ENCODE assay signal across 1 cellular context in the genomic region with DNA sequence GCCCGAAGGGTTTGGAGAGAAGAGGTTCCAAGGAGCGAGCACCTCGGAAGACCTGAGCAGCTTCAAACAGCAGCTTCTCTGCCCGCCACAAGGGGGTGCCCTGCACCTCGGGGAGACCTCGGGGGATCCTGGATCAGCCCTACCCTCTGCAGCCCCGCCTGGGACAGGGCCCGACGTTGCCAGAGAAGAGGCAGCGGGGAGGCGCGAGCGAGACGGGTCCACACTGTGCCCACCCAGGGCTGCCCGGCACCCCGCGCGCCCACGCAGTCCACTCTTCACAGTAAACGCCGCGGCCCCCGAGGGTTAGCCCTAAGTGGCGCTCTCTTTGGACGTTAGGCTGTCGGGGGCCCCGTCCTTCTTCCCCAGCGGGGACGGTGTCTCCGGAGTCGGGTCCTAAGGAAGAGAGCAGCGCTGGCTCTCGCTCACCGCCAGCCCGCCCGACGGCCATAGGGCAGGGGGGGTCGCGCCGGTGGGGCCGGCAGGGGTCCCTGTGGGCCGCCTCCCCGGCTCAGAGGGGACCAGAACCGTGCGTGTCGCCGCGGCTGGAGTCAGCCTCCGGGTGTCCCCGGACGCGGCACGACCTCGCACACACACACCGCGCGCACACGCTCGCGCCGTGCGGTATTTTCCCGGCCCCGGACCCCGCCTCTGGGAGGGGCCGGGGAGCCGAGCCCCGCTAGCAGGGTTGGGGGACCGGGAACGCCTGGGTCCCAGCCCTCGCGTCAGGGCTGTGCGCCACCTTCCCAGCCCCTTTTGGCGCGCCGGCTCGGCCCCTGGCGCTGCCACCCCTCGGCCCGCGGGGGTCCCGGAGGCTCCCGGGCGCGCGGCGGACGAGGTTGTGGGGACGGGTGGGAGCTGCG.
TF ChIP-seq lines count a peak whose summit lies in the region.

No MANE protein-coding gene starts in this region.

TF ChIP-seq in K562, 482 proteins besides CTCF, POLR2A, EP300 and RAD21 (continued from another document and continues in another):
- TF ChIP-seq, protein P1, sequence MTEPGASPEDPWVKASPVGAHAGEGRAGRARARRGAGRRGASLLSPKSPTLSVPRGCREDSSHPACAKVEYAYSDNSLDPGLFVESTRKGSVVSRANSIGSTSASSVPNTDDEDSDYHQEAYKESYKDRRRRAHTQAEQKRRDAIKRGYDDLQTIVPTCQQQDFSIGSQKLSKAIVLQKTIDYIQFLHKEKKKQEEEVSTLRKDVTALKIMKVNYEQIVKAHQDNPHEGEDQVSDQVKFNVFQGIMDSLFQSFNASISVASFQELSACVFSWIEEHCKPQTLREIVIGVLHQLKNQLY (CRISPR knock-in tag; conservative IDR thresholded peaks at IDR 0.05) = no peak
- TF ChIP-seq FOXK2 (conservative IDR thresholded peaks at IDR 0.05 in 1 of 2, IDR thresholded peaks at IDR 0.05 in 1 of 2; ENCODE audit: low read depth in 2 of 2) (no peak), ZFPM2 (CRISPR knock-in tag; IDR thresholded peaks at IDR 0.05) (no peak), ZNF589 (CRISPR knock-in tag; IDR thresholded peaks at IDR 0.05; ENCODE audit: low read depth) (no peak), BRD4 (IDR thresholded peaks at IDR 0.05) (no peak), ZBTB7A (IDR thresholded peaks at IDR 0.05; ENCODE audit: borderline replicate concordance, control insufficient read depth, low read depth, low read length) (peak; percentile 22; the same call in 1 of the 2 replicates), PCBP1 (IDR thresholded peaks at IDR 0.05; ENCODE audit: low read depth, low read length, poor library complexity, severe bottlenecking) (peak; percentile 28), SREBF1 (IDR thresholded peaks at IDR 0.05; ENCODE audit: borderline replicate concordance, low read depth, low read length) (no peak), ZEB2 (IDR thresholded peaks at IDR 0.05) (no peak), ZNF263 (CRISPR knock-in tag; IDR thresholded peaks at IDR 0.05; ENCODE audit: borderline replicate concordance) (peak; percentile 47; the same call in 1 of the 2 replicates), ZC3H11A (IDR thresholded peaks at IDR 0.05; ENCODE audit: low read depth, low read length) (no peak), ESRRA (IDR thresholded peaks at IDR 0.05; ENCODE audit: borderline replicate concordance, low read depth) (no peak), MYNN (IDR thresholded peaks at IDR 0.05) (0 out of 2 replicates have a peak, but pooled peaks have one; percentile 28), MYNN (CRISPR knock-in tag; IDR thresholded peaks at IDR 0.05) (no peak), ZNF668 (CRISPR knock-in tag; IDR thresholded peaks at IDR 0.05) (no peak), CAMTA2 (CRISPR knock-in tag; conservative IDR thresholded peaks at IDR 0.05) (no peak), SMC3 (conservative IDR thresholded peaks at IDR 0.05; ENCODE audit: insufficient read depth, low read depth, low read length) (peak; percentile 87), TCF3 (CRISPR knock-in tag; IDR thresholded peaks at IDR 0.05) (no peak), HNRNPH1 (optimal IDR thresholded peaks at IDR 0.05; ENCODE audit: low read depth, low read length) (no peak), SMARCA5 (IDR thresholded peaks at IDR 0.05) (no peak), U2AF2 (optimal IDR thresholded peaks at IDR 0.05; ENCODE audit: low read depth, low read length) (no peak), TGIF2 (CRISPR knock-in tag; IDR thresholded peaks at IDR 0.05) (no peak), SMARCA4 (IDR thresholded peaks at IDR 0.05) (no peak), MAZ (CRISPR knock-in tag; conservative IDR thresholded peaks at IDR 0.05 in 1 of 2, IDR thresholded peaks at IDR 0.05 in 1 of 2) (peak in 1 of 2 experiments; percentile 55; a peak in 2 of 4 replicates), EP400 (IDR thresholded peaks at IDR 0.05) (no peak), ZKSCAN8 (CRISPR knock-in tag; IDR thresholded peaks at IDR 0.05) (no peak), SAFB2 (IDR thresholded peaks at IDR 0.05; ENCODE audit: borderline replicate concordance, low read depth, low read length, severe bottlenecking) (no peak), FOXA1 (IDR thresholded peaks at IDR 0.05; ENCODE audit: borderline replicate concordance) (no peak), CHD4 (IDR thresholded peaks at IDR 0.05; ENCODE audit: insufficient read depth, insufficient replicate concordance, low read depth, low read length, poor library complexity, severe bottlenecking) (no peak), ZNF165 (CRISPR knock-in tag; IDR thresholded peaks at IDR 0.05; ENCODE audit: borderline replicate concordance) (no peak), HDAC1 (IDR thresholded peaks at IDR 0.05) (no peak), NFIC (IDR thresholded peaks at IDR 0.05) (peak; percentile 61), GABPB1 (CRISPR knock-in tag; IDR thresholded peaks at IDR 0.05) (0 out of 2 replicates have a peak, but pooled peaks have one; percentile 21), MTA3 (IDR thresholded peaks at IDR 0.05; ENCODE audit: borderline replicate concordance) (no peak), RB1 (IDR thresholded peaks at IDR 0.05; ENCODE audit: low read depth) (peak; percentile 50; the same call in 1 of the 2 replicates), HNRNPLL (IDR thresholded peaks at IDR 0.05; ENCODE audit: low read depth, low read length, poor library complexity, severe bottlenecking) (no peak), ZNF140 (CRISPR knock-in tag; IDR thresholded peaks at IDR 0.05) (no peak), SMAD1 (IDR thresholded peaks at IDR 0.05; ENCODE audit: low read depth, low read length, partially characterized antibody) (no peak), MTF1 (CRISPR knock-in tag; IDR thresholded peaks at IDR 0.05; ENCODE audit: borderline replicate concordance) (no peak)
- TF ChIP-seq, protein P2, sequence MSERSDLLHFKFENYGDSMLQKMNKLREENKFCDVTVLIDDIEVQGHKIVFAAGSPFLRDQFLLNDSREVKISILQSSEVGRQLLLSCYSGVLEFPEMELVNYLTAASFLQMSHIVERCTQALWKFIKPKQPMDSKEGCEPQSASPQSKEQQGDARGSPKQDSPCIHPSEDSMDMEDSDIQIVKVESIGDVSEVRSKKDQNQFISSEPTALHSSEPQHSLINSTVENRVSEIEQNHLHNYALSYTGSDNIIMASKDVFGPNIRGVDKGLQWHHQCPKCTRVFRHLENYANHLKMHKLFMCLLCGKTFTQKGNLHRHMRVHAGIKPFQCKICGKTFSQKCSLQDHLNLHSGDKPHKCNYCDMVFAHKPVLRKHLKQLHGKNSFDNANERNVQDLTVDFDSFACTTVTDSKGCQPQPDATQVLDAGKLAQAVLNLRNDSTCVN (CRISPR knock-in tag; IDR thresholded peaks at IDR 0.05) = no peak
- TF ChIP-seq, protein P3, sequence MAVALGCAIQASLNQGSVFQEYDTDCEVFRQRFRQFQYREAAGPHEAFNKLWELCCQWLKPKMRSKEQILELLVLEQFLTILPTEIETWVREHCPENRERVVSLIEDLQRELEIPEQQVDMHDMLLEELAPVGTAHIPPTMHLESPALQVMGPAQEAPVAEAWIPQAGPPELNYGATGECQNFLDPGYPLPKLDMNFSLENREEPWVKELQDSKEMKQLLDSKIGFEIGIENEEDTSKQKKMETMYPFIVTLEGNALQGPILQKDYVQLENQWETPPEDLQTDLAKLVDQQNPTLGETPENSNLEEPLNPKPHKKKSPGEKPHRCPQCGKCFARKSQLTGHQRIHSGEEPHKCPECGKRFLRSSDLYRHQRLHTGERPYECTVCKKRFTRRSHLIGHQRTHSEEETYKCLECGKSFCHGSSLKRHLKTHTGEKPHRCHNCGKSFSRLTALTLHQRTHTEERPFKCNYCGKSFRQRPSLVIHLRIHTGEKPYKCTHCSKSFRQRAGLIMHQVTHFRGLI (CRISPR knock-in tag; IDR thresholded peaks at IDR 0.05) = no peak
- TF ChIP-seq, protein P4, sequence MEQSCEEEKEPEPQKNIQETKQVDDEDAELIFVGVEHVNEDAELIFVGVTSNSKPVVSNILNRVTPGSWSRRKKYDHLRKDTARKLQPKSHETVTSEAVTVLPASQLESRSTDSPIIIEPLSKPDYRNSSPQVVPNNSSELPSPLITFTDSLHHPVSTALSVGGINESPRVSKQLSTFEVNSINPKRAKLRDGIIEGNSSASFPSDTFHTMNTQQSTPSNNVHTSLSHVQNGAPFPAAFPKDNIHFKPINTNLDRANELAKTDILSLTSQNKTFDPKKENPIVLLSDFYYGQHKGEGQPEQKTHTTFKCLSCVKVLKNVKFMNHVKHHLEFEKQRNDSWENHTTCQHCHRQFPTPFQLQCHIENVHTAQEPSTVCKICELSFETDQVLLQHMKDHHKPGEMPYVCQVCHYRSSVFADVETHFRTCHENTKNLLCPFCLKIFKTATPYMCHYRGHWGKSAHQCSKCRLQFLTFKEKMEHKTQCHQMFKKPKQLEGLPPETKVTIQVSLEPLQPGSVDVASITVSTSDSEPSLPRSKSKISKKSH (CRISPR knock-in tag; IDR thresholded peaks at IDR 0.05) = no peak
- TF ChIP-seq, protein P5, sequence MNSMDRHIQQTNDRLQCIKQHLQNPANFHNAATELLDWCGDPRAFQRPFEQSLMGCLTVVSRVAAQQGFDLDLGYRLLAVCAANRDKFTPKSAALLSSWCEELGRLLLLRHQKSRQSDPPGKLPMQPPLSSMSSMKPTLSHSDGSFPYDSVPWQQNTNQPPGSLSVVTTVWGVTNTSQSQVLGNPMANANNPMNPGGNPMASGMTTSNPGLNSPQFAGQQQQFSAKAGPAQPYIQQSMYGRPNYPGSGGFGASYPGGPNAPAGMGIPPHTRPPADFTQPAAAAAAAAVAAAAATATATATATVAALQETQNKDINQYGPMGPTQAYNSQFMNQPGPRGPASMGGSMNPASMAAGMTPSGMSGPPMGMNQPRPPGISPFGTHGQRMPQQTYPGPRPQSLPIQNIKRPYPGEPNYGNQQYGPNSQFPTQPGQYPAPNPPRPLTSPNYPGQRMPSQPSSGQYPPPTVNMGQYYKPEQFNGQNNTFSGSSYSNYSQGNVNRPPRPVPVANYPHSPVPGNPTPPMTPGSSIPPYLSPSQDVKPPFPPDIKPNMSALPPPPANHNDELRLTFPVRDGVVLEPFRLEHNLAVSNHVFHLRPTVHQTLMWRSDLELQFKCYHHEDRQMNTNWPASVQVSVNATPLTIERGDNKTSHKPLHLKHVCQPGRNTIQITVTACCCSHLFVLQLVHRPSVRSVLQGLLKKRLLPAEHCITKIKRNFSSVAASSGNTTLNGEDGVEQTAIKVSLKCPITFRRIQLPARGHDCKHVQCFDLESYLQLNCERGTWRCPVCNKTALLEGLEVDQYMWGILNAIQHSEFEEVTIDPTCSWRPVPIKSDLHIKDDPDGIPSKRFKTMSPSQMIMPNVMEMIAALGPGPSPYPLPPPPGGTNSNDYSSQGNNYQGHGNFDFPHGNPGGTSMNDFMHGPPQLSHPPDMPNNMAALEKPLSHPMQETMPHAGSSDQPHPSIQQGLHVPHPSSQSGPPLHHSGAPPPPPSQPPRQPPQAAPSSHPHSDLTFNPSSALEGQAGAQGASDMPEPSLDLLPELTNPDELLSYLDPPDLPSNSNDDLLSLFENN (IDR thresholded peaks at IDR 0.05; ENCODE audit: low read depth in 2 of 2, low read length in 2 of 2) = no peak
- TF ChIP-seq, protein P6, sequence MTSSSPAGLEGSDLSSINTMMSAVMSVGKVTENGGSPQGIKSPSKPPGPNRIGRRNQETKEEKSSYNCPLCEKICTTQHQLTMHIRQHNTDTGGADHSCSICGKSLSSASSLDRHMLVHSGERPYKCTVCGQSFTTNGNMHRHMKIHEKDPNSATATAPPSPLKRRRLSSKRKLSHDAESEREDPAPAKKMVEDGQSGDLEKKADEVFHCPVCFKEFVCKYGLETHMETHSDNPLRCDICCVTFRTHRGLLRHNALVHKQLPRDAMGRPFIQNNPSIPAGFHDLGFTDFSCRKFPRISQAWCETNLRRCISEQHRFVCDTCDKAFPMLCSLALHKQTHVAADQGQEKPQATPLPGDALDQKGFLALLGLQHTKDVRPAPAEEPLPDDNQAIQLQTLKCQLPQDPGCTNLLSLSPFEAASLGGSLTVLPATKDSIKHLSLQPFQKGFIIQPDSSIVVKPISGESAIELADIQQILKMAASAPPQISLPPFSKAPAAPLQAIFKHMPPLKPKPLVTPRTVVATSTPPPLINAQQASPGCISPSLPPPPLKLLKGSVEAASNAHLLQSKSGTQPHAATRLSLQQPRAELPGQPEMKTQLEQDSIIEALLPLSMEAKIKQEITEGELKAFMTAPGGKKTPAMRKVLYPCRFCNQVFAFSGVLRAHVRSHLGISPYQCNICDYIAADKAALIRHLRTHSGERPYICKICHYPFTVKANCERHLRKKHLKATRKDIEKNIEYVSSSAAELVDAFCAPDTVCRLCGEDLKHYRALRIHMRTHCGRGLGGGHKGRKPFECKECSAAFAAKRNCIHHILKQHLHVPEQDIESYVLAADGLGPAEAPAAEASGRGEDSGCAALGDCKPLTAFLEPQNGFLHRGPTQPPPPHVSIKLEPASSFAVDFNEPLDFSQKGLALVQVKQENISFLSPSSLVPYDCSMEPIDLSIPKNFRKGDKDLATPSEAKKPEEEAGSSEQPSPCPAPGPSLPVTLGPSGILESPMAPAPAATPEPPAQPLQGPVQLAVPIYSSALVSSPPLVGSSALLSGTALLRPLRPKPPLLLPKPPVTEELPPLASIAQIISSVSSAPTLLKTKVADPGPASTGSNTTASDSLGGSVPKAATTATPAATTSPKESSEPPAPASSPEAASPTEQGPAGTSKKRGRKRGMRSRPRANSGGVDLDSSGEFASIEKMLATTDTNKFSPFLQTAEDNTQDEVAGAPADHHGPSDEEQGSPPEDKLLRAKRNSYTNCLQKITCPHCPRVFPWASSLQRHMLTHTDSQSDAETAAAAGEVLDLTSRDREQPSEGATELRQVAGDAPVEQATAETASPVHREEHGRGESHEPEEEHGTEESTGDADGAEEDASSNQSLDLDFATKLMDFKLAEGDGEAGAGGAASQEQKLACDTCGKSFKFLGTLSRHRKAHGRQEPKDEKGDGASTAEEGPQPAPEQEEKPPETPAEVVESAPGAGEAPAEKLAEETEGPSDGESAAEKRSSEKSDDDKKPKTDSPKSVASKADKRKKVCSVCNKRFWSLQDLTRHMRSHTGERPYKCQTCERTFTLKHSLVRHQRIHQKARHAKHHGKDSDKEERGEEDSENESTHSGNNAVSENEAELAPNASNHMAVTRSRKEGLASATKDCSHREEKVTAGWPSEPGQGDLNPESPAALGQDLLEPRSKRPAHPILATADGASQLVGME (CRISPR knock-in tag; IDR thresholded peaks at IDR 0.05) = no peak
- TF ChIP-seq, protein P7, sequence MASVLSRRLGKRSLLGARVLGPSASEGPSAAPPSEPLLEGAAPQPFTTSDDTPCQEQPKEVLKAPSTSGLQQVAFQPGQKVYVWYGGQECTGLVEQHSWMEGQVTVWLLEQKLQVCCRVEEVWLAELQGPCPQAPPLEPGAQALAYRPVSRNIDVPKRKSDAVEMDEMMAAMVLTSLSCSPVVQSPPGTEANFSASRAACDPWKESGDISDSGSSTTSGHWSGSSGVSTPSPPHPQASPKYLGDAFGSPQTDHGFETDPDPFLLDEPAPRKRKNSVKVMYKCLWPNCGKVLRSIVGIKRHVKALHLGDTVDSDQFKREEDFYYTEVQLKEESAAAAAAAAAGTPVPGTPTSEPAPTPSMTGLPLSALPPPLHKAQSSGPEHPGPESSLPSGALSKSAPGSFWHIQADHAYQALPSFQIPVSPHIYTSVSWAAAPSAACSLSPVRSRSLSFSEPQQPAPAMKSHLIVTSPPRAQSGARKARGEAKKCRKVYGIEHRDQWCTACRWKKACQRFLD (CRISPR knock-in tag; IDR thresholded peaks at IDR 0.05) = no peak
- TF ChIP-seq, protein P8, sequence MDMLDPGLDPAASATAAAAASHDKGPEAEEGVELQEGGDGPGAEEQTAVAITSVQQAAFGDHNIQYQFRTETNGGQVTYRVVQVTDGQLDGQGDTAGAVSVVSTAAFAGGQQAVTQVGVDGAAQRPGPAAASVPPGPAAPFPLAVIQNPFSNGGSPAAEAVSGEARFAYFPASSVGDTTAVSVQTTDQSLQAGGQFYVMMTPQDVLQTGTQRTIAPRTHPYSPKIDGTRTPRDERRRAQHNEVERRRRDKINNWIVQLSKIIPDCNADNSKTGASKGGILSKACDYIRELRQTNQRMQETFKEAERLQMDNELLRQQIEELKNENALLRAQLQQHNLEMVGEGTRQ (CRISPR knock-in tag; IDR thresholded peaks at IDR 0.05) = no peak
